8 cellular contexts compared by ENCODE assay signal in genomic region chr9:94900222-94901018, GRCh38.
DNase-seq lines count a peak whose midpoint lies in the region; ATAC-seq and TF ChIP-seq lines count a peak whose summit lies in the region.
"Had no signal": no experiment of that assay in that cellular context is flagged by ENCODE, and none has a peak within 500 bp of the region (broad histone marks: within the 10 kb centered on the region; RNA-seq: fewer than 3 reads in every experiment).

No MANE protein-coding gene starts in this region.

- H3K27me3 ChIP-seq in brain microvascular endothelial cell (replicated peaks) (no peaks in the 10 kb centered on the region), layer of hippocampus (ENCODE audit: control insufficient read depth, insufficient read depth, low read length) (no peaks in the 10 kb centered on the region)

- peaks cover 1% of the 10 kb centered on the region for H3K36me3 Mint-ChIP-seq in progenitor cell of endocrine pancreas (ENCODE audit: insufficient read depth)

- H3K9me3 Mint-ChIP-seq in progenitor cell of endocrine pancreas (ENCODE audit: low read depth), result no peaks in the 10 kb centered on the region

- no peak for TF ChIP-seq CTCF in brain microvascular endothelial cell (IDR thresholded peaks at IDR 0.05; ENCODE audit: low read depth, low read length, missing control alignments)
- no peak for TF ChIP-seq CTCF in progenitor cell of endocrine pancreas (IDR thresholded peaks at IDR 0.05; ENCODE audit: unreplicated experiment)

- no peaks in the 10 kb centered on the region for H3K36me3 ChIP-seq in brain microvascular endothelial cell (replicated peaks)

- no peaks in the 10 kb centered on the region for H3K27me3 Mint-ChIP-seq in progenitor cell of endocrine pancreas

- no peak overlapping the region for H3K4me3 ChIP-seq in brain microvascular endothelial cell (ENCODE audit: low read depth, low read length)

- no peak overlapping the region for H3K27ac Mint-ChIP-seq in progenitor cell of endocrine pancreas

- no peak overlapping the region for H3K4me3 Mint-ChIP-seq in progenitor cell of endocrine pancreas (ENCODE audit: low read depth)

- peak; percentile 92 for DNase-seq in LHCN-M2 (ENCODE audit: low read depth)
- DNase-seq in brain microvascular endothelial cell, result peak; percentile 89
- DNase-seq in progenitor cell of endocrine pancreas (ENCODE audit: low spot score, unreplicated experiment), result no peak
- DNase-seq: KG1 had no signal

- ATAC-seq in HG03432 (IDR thresholded peaks at IDR 0.05; ENCODE audit: unreplicated experiment) (no peak), GM19324 (IDR thresholded peaks at IDR 0.05; ENCODE audit: low FRiP score, unreplicated experiment) (no peak)

- in situ Hi-C loops in brain microvascular endothelial cell (cut with HindIII; ENCODE audit: low pct_ligation_motif_present, low sequenced_read_pairs), result no loop called here

- H3K27ac ChIP-seq in brain microvascular endothelial cell, result peak overlapping the region; percentile 92
- peak overlapping the region; percentile 13 for H3K27ac ChIP-seq in layer of hippocampus (ENCODE audit: low read depth, low read length)
- H3K27ac ChIP-seq in temporal lobe (ENCODE audit: low read depth, low read length), result peak overlapping the region; percentile 86

- H3K4me1 Mint-ChIP-seq in progenitor cell of endocrine pancreas (ENCODE audit: low read depth), result peaks cover 40% of the 10 kb centered on the region

Comparison
In these comparisons a context has a peak if more than half of its experiments do, and no peak if none do; other contexts are left out.
1. H3K27ac ChIP-seq: peak in every context shown above with its lines; median percentile 92 in brain microvascular endothelial cell; 86 in temporal lobe; 13 in layer of hippocampus.